In the genomic region with DNA sequence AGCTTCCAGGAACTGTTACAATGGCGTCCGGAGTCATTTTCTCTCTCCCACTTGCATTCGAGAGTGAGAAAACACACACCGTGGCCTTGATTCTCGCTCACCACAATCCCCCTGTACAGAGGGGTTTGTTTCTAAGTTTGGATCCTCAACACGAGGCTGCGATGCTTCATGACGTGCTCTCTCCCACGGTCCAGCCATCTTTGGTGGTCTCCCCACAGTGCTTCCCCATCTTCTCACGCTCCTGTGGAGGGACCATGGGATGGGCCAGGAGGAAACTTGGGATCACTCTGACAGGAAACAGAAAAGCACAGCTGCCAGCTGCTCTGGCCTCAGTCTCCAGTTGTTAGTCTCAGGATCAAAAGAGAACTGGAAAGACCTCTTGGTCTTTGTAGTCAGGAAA, we compare ENCODE assay signal across 30 cellular contexts. TPM values are rescaled to one million over a fixed set of nuclear protein-coding genes. Genes with fewer than 3 reads are reported as not detected.
"Had no signal": no experiment of that assay in that cellular context is flagged by ENCODE, and none has a peak within 500 bp of the region (broad histone marks: within the 10 kb centered on the region; RNA-seq: fewer than 3 reads in every experiment).

No MANE protein-coding gene starts in this region.

- H3K9me3 Mint-ChIP-seq: activated CD4-positive, alpha-beta T cell treated with anti-CD3 and anti-CD28 coated beads, Interleukin-2, amount 10 ng/mL, durations not matched to agents 24 days and 14 days; activated CD8-positive, alpha-beta T cell treated with anti-CD3 and anti-CD28 coated beads for 36 hours; activated naive CD8-positive, alpha-beta T cell treated with anti-CD3 and anti-CD28 coated beads for 36 hours; activated T-cell treated with anti-CD3 and anti-CD28 coated beads, Interleukin-2, amount 50 U/mL, for 72 hours; activated T-helper 17 cell treated with anti-CD3 and anti-CD28 coated beads, Interleukin-2, amount 50 U/mL, for 72 hours; central memory CD8-positive, alpha-beta T cell had no signal

- H3K27me3 ChIP-seq: brain microvascular endothelial cell had no signal

- H3K36me3 ChIP-seq: brain microvascular endothelial cell had no signal

- H3K4me3 ChIP-seq: SK-N-MC had no signal

- H3K27ac ChIP-seq: brain microvascular endothelial cell, SK-N-MC had no signal

- H3K4me3 Mint-ChIP-seq: activated CD4-positive, alpha-beta T cell treated with anti-CD3 and anti-CD28 coated beads, Interleukin-2, amount 10 ng/mL, durations not matched to agents 24 days and 14 days; activated CD8-positive, alpha-beta T cell treated with anti-CD3 and anti-CD28 coated beads for 36 hours; activated naive CD8-positive, alpha-beta T cell treated with anti-CD3 and anti-CD28 coated beads for 36 hours; activated T-cell treated with anti-CD3 and anti-CD28 coated beads, Interleukin-2, amount 50 U/mL, for 72 hours; activated T-helper 17 cell treated with anti-CD3 and anti-CD28 coated beads, Interleukin-2, amount 50 U/mL, for 72 hours; central memory CD8-positive, alpha-beta T cell had no signal

- DNase-seq: activated CD4-positive, alpha-beta T cell treated with anti-CD3 and anti-CD28 coated beads, Interleukin-2, amount 10 ng/mL, durations not matched to agents 24 days and 14 days; activated CD4-positive, alpha-beta T cell treated with anti-CD3 and anti-CD28 coated beads, Interleukin-2, amount 50 U/mL, for 4 hours; activated CD8-positive, alpha-beta T cell treated with anti-CD3 and anti-CD28 coated beads for 36 hours; activated effector memory CD4-positive, alpha-beta T cell treated with anti-CD3 and anti-CD28 coated beads, Interleukin-2, amount 50 U/mL, for 16 hours; activated naive CD4-positive, alpha-beta T cell; activated naive CD4-positive, alpha-beta T cell treated with anti-CD3 and anti-CD28 coated beads, Interleukin-2, amount 50 U/mL, for 16 hours; activated naive CD8-positive, alpha-beta T cell treated with anti-CD3 and anti-CD28 coated beads for 36 hours; activated T-cell treated with anti-CD3 and anti-CD28 coated beads, Interleukin-2, amount 50 U/mL, for 1 hour; activated T-cell treated with anti-CD3 and anti-CD28 coated beads, Interleukin-2, amount 50 U/mL, for 72 hours; amniotic stem cell; aorta; brain microvascular endothelial cell; NCI-H1105; NCI-H1436; NCI-H1694; NCI-H1930; NCI-H2081 treated with DMSO at 0.1 percent for 48 hours; NCI-H226; NCI-H446 treated with DMSO at 0.1 percent for 48 hours; NCI-H524; NK-92 treated with Interleukin-12 subunit alpha and Interleukin-12 subunit beta, amount 100 ng/mL, for 24 hours; Right ventricle myocardium superior; T1000 had no signal

- H3K36me3 Mint-ChIP-seq: activated naive CD8-positive, alpha-beta T cell treated with anti-CD3 and anti-CD28 coated beads for 36 hours had no signal

- ATAC-seq: activated CD8-positive, alpha-beta T cell treated with anti-CD3 and anti-CD28 coated beads for 36 hours; activated T-cell treated with anti-CD3 and anti-CD28 coated beads, Interleukin-2, amount 50 U/mL, for 72 hours; activated T-helper 17 cell treated with anti-CD3 and anti-CD28 coated beads, Interleukin-2, amount 50 U/mL, for 72 hours had no signal

- H3K4me1 Mint-ChIP-seq: activated CD4-positive, alpha-beta T cell treated with anti-CD3 and anti-CD28 coated beads, Interleukin-2, amount 10 ng/mL, durations not matched to agents 24 days and 14 days; activated T-helper 17 cell treated with anti-CD3 and anti-CD28 coated beads, Interleukin-2, amount 50 U/mL, for 72 hours; central memory CD8-positive, alpha-beta T cell had no signal

- H3K27ac Mint-ChIP-seq: activated CD4-positive, alpha-beta T cell treated with anti-CD3 and anti-CD28 coated beads, Interleukin-2, amount 10 ng/mL, durations not matched to agents 24 days and 14 days; activated CD8-positive, alpha-beta T cell treated with anti-CD3 and anti-CD28 coated beads for 36 hours; activated naive CD8-positive, alpha-beta T cell treated with anti-CD3 and anti-CD28 coated beads for 36 hours; activated T-cell treated with anti-CD3 and anti-CD28 coated beads, Interleukin-2, amount 50 U/mL, for 72 hours; activated T-helper 17 cell treated with anti-CD3 and anti-CD28 coated beads, Interleukin-2, amount 50 U/mL, for 72 hours had no signal

- H3K27me3 Mint-ChIP-seq: activated CD8-positive, alpha-beta T cell treated with anti-CD3 and anti-CD28 coated beads for 36 hours had no signal

RNA-seq across cellular contexts. Expression of a gene that starts 28.1 kb away (rescaled TPM):
- total RNA-seq: activated CD4-positive, alpha-beta T cell treated with anti-CD3 and anti-CD28 coated beads, Interleukin-2, amount 10 ng/mL, durations not matched to agents 24 days and 14 days; activated CD8-positive, alpha-beta memory T cell treated with anti-CD3 and anti-CD28 coated beads for 36 hours; activated CD8-positive, alpha-beta T cell treated with anti-CD3 and anti-CD28 coated beads for 36 hours; activated naive CD8-positive, alpha-beta T cell treated with anti-CD3 and anti-CD28 coated beads for 36 hours; activated T-cell treated with anti-CD3 and anti-CD28 coated beads, Interleukin-2, amount 50 U/mL, for 72 hours; activated T-helper 17 cell treated with anti-CD3 and anti-CD28 coated beads, Interleukin-2, amount 50 U/mL, for 72 hours; aorta; MCF 10A; Right ventricle myocardium superior; T-helper 1 cell treated with Interleukin-12 subunit alpha and Interleukin-12 subunit beta and Interleukin-4 antibody, amounts not matched to agents 30 ng/mL and 1 ng/mL, for 36 hours; T-helper 2 cell treated with Interferon-gamma antibody and Interleukin-4, amounts not matched to agents 100 ng/mL and 5 ng/mL, for 36 hours had no signal
- polyA plus RNA-seq: aorta had no signal
